In genomic region chr11:20865161-20865560, GRCh38 we compare ENCODE assay signal across 32 cellular contexts.
"Had no signal": no experiment of that assay in that cellular context is flagged by ENCODE, and none has a peak within 500 bp of the region (broad histone marks: within the 10 kb centered on the region; RNA-seq: fewer than 3 reads in every experiment).

No MANE protein-coding gene starts in this region.

- DNase-seq: activated effector memory CD4-positive, alpha-beta T cell treated with anti-CD3 and anti-CD28 coated beads, Interleukin-2, amount 50 U/mL, for 16 hours; activated effector memory CD4-positive, alpha-beta T cell treated with Interleukin-2 at 50 U/mL for 16 hours; activated gamma-delta T cell; activated gamma-delta T cell treated with Interleukin-2 at 50 U/mL for 16 hours; activated naive CD4-positive, alpha-beta T cell; activated naive CD4-positive, alpha-beta T cell treated with anti-CD3 and anti-CD28 coated beads for 36 hours; activated naive CD4-positive, alpha-beta T cell treated with anti-CD3 and anti-CD28 coated beads, Interleukin-2, amount 10 ng/mL, durations not matched to agents 7 days and 5 days; activated naive CD4-positive, alpha-beta T cell treated with anti-CD3 and anti-CD28 coated beads, Interleukin-2, amount 50 U/mL, for 16 hours; activated naive CD4-positive, alpha-beta T cell treated with Interleukin-2 at 50 U/mL for 16 hours; activated naive CD8-positive, alpha-beta T cell treated with anti-CD3 and anti-CD28 coated beads for 36 hours; activated naive CD8-positive, alpha-beta T cell treated with anti-CD3 and anti-CD28 coated beads, Interleukin-2, amount 10 ng/mL, durations not matched to agents 7 days and 5 days; activated naive CD8-positive, alpha-beta T cell treated with anti-CD3 and anti-CD28 coated beads, Interleukin-2, amount 50 U/mL, for 24 hours; activated T-cell treated with anti-CD3 and anti-CD28 coated beads, Interleukin-2, amount 50 U/mL, for 1 hour; activated T-cell treated with anti-CD3 and anti-CD28 coated beads, Interleukin-2, amount 50 U/mL, for 24 hours; activated T-cell treated with anti-CD3 and anti-CD28 coated beads, Interleukin-2, amount 50 U/mL, for 4 hours; activated T-cell treated with anti-CD3 and anti-CD28 coated beads, Interleukin-2, amount 50 U/mL, for 48 hours; activated T-cell treated with anti-CD3 and anti-CD28 coated beads, Interleukin-2, amount 50 U/mL, for 72 hours; adrenal gland; amniotic stem cell; amygdala; anterior cingulate cortex; aorta; body of pancreas; brain microvascular endothelial cell; caudate nucleus; central memory CD4-positive, alpha-beta T cell; cerebellar nuclear complex had no signal

- H3K27me3 ChIP-seq: adrenal gland, ascending aorta, body of pancreas, brain microvascular endothelial cell, breast epithelium, cardiac muscle cell had no signal

- H3K9me3 ChIP-seq: adrenal gland, ascending aorta, body of pancreas, breast epithelium had no signal

- ATAC-seq: activated naive CD4-positive, alpha-beta T cell treated with anti-CD3 and anti-CD28 coated beads, Interleukin-2, amount 50 U/mL, for 72 hours; activated naive CD8-positive, alpha-beta T cell treated with anti-CD3 and anti-CD28 coated beads, Interleukin-2, amount 50 U/mL, for 24 hours; activated T-cell treated with anti-CD3 and anti-CD28 coated beads, Interleukin-2, amount 50 U/mL, for 4 hours; activated T-cell treated with anti-CD3 and anti-CD28 coated beads, Interleukin-2, amount 50 U/mL, for 72 hours; activated T-helper 17 cell treated with anti-CD3 and anti-CD28 coated beads, Interleukin-2, amount 50 U/mL, for 72 hours; body of pancreas had no signal

- H3K4me3 ChIP-seq: adrenal gland, ascending aorta, body of pancreas, breast epithelium, cardiac muscle cell had no signal

- H3K36me3 ChIP-seq: adrenal gland, ascending aorta, brain microvascular endothelial cell, breast epithelium, cardiac muscle cell had no signal

- H3K4me1 ChIP-seq: adrenal gland, ascending aorta, body of pancreas, breast epithelium had no signal

- H3K27ac ChIP-seq: adrenal gland, ascending aorta, body of pancreas, brain microvascular endothelial cell, breast epithelium, cardiac muscle cell had no signal
